13 cellular contexts compared by ENCODE assay signal in the genomic region with DNA sequence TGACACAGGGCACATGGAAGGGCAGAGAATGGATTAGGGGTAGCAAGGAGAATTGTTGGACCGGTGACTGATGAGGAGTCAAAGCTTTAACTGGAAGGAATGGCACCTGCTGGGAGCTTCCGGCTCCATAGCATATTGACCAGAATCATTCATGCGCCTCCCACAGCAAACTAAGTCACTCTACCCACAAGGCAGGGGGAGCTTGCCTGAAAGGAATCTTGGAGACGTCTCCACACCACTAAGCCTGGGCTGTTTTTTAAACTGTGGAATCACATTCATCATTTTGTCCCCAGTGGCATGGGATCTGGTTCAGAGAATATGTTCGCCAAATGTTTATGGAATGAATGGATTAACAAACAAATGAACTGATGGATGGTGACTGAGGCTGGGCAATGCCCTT.
"Had no signal": no experiment of that assay in that cellular context is flagged by ENCODE, and none has a peak within 500 bp of the region (broad histone marks: within the 10 kb centered on the region; RNA-seq: fewer than 3 reads in every experiment).

No MANE protein-coding gene starts in this region.

- DNase-seq: activated CD4-positive, alpha-beta memory T cell treated with anti-CD3 and anti-CD28 coated beads for 36 hours; activated CD4-positive, alpha-beta T cell treated with anti-CD3 and anti-CD28 coated beads for 1 hour; activated naive CD4-positive, alpha-beta T cell; activated T-cell treated with anti-CD3 and anti-CD28 coated beads, Interleukin-2, amount 50 U/mL, for 72 hours; caudate nucleus; effector CD4-positive, alpha-beta T cell; gastrocnemius medialis; kidney; right cardiac atrium; trophoblast cell had no signal

- H3K4me3 ChIP-seq: coronary artery, gastrocnemius medialis, smooth muscle cell had no signal

- H3K36me3 ChIP-seq: gastrocnemius medialis had no signal

- H3K9me3 ChIP-seq: gastrocnemius medialis had no signal

- H3K27ac ChIP-seq: gastrocnemius medialis had no signal

- ATAC-seq: activated T-cell treated with anti-CD3 and anti-CD28 coated beads, Interleukin-2, amount 50 U/mL, for 72 hours; gastrocnemius medialis; right cardiac atrium; stimulated activated effector memory CD8-positive, alpha-beta T cell treated with anti-CD3 and anti-CD28 coated beads, Interleukin-12 subunit alpha, Interleukin-12 subunit beta, amount 100 ng/mL, for 72 hours had no signal

- H3K4me1 ChIP-seq: gastrocnemius medialis had no signal
